Comparison of ENCODE assay signal across 28 cellular contexts in genomic region chr2:98717625-98718024, GRCh38. TPM values are rescaled to one million over a fixed set of nuclear protein-coding genes. Genes with fewer than 3 reads are reported as not detected.
A peak's percentile ranks its signal among the peaks of the same experiment; 100 is the strongest.
DNase-seq lines count a peak whose midpoint lies in the region; ATAC-seq and TF ChIP-seq lines count a peak whose summit lies in the region.
"Had no signal": no experiment of that assay in that cellular context is flagged by ENCODE, and none has a peak within 500 bp of the region (broad histone marks: within the 10 kb centered on the region; RNA-seq: fewer than 3 reads in every experiment).

No MANE protein-coding gene starts in this region.

- peaks cover 31% of the 10 kb centered on the region for H3K36me3 Mint-ChIP-seq in activated naive CD8-positive, alpha-beta T cell treated with anti-CD3 and anti-CD28 coated beads, Interleukin-2, amount 50 U/mL, for 24 hours (ENCODE audit: low read depth)

- peak overlapping the region; percentile 46 for H3K27ac Mint-ChIP-seq in activated naive CD8-positive, alpha-beta T cell treated with anti-CD3 and anti-CD28 coated beads, Interleukin-2, amount 50 U/mL, for 24 hours
- H3K27ac Mint-ChIP-seq: brain had no signal

- H3K4me1 ChIP-seq in SK-N-SH (ENCODE audit: control insufficient read depth in 1 of 2, insufficient read depth in 2 of 2, low read depth in 1 of 2, low read length in 1 of 2) (no peaks in the 10 kb centered on the region), stomach smooth muscle (ENCODE audit: control insufficient read depth, insufficient read depth, low read length) (peaks cover 7% of the 10 kb centered on the region)

- no peak for TF ChIP-seq CTCF in SK-N-SH (IDR thresholded peaks at IDR 0.05)

- H3K79me2 ChIP-seq in SK-N-SH (ENCODE audit: insufficient read depth): no peaks in the 10 kb centered on the region

- no peak overlapping the region for H3K9ac ChIP-seq in SK-N-SH
- peak overlapping the region in 1 of 2 donors; percentile 47 for H3K9ac ChIP-seq in stomach smooth muscle (ENCODE audit: low read length in 2 of 2)
- H3K9ac ChIP-seq: GM23248 had no signal

- intact Hi-C loops in left ventricle myocardium superior (cut with micrococcal nuclease): no loop called here
- intact Hi-C loops in cardiac septum (cut with DNase I): no loop called here

- no peak for TF ChIP-seq EP300 in SK-N-SH (IDR thresholded peaks at IDR 0.05; ENCODE audit: borderline replicate concordance in 1 of 2, low read depth in 1 of 2, low read length in 1 of 2)

- POLR2A ChIA-PET in SK-N-SH (lab: Yijun Ruan, JAX): no interaction called here

- no peaks in the 10 kb centered on the region for H3F3A ChIP-seq in SK-N-SH (replicated peaks; ENCODE audit: insufficient read depth)

- CTCF ChIA-PET in SK-N-SH (lab: Yijun Ruan, JAX): no interaction called here

- 43% methylated on average over 6 of the region's 6 CpGs for WGBS in SK-N-SH (ENCODE audit: low lambda C conversion rate)

- no peak for TF ChIP-seq RAD21 in SK-N-SH (IDR thresholded peaks at IDR 0.05; ENCODE audit: low read length)

- no peaks in the 10 kb centered on the region for H3K9me2 ChIP-seq in SK-N-SH

- DNase-seq in SK-N-SH (no peak), left ventricle myocardium superior (no peak), cardiac septum (ENCODE audit: low spot score) (no peak), DMS153 treated with DMSO at 0.1 percent for 48 hours (lab: John Stamatoyannopoulos, UW; ENCODE audit: unreplicated experiment) (no peak), HPDE6-E6E7 (ENCODE audit: extremely low spot score) (no peak)
- no peak for DNase-seq in activated naive CD8-positive, alpha-beta T cell treated with anti-CD3 and anti-CD28 coated beads, Interleukin-2, amount 50 U/mL, for 24 hours
- DNase-seq: activated B cell treated with CpG ODN at 0.5 μM for 24 hours; activated CD8-positive, alpha-beta memory T cell treated with anti-CD3 and anti-CD28 coated beads, Interleukin-2, amount 50 U/mL, for 4 hours; activated effector memory CD4-positive, alpha-beta T cell treated with Interleukin-2 at 50 U/mL for 16 hours; amniotic stem cell; dorsolateral prefrontal cortex; GM23248; kidney glomerular epithelial cell; mucosa of descending colon; NCI-H146; NCI-H446; NCI-H748 treated with DMSO at 0.1 percent for 48 hours; SHP77 treated with DMSO at 0.1 percent for 48 hours; stimulated activated CD4-positive, alpha-beta T cell treated with anti-CD3 and anti-CD28 coated beads, Interleukin-15, amount 100 ng/mL, for 24 hours; stimulated activated CD4-positive, alpha-beta T cell treated with anti-CD3 and anti-CD28 coated beads, Interleukin-4, amount 100 ng/mL, for 4 hours; upper lobe of left lung had no signal

- no peak for ATAC-seq in SK-N-SH treated with all-trans-retinoic acid at 6 μM for 48 hours
- ATAC-seq in left ventricle myocardium superior: peak; percentile 38
- ATAC-seq in activated naive CD8-positive, alpha-beta T cell treated with anti-CD3 and anti-CD28 coated beads, Interleukin-2, amount 50 U/mL, for 24 hours: no peak
- ATAC-seq: mucosa of descending colon, Panc1 had no signal

- H3K27me3 ChIP-seq in SK-N-SH (ENCODE audit: insufficient read depth): no peaks in the 10 kb centered on the region; the same call in 1 of the 2 replicates
- no peaks in the 10 kb centered on the region for H3K27me3 ChIP-seq in stomach smooth muscle (ENCODE audit: control insufficient read depth in 1 of 2, insufficient read depth in 2 of 2, low read length in 2 of 2)
- H3K27me3 ChIP-seq: dorsolateral prefrontal cortex, upper lobe of left lung had no signal

- H3K36me3 ChIP-seq in SK-N-SH (replicated peaks in 1 of 2; ENCODE audit: control insufficient read depth in 1 of 2, insufficient read depth in 2 of 2, low read length in 1 of 2): no peaks in the 10 kb centered on the region
- peaks cover 4 to 10% of the 10 kb centered on the region in 2 donors for H3K36me3 ChIP-seq in stomach smooth muscle (ENCODE audit: control insufficient read depth in 2 of 2, insufficient read depth in 2 of 2, low read length in 2 of 2)

- no peaks in the 10 kb centered on the region for H3K27me3 Mint-ChIP-seq in activated naive CD8-positive, alpha-beta T cell treated with anti-CD3 and anti-CD28 coated beads, Interleukin-2, amount 50 U/mL, for 24 hours
- H3K27me3 Mint-ChIP-seq: activated B cell treated with CpG ODN at 0.5 μM for 24 hours had no signal

- no peak overlapping the region for H3K4me2 ChIP-seq in SK-N-SH

- H3K4me3 ChIP-seq in SK-N-SH (ENCODE audit: low read depth in 2 of 2, low read length in 1 of 2) (no peak overlapping the region), stomach smooth muscle (ENCODE audit: low read length in 2 of 2) (peak overlapping the region; percentile 28 to 52)
- H3K4me3 ChIP-seq: dorsolateral prefrontal cortex, GM23248, lung, mucosa of descending colon, upper lobe of left lung had no signal

- H4K20me1 ChIP-seq in SK-N-SH (ENCODE audit: insufficient read depth): no peaks in the 10 kb centered on the region

- H3K4me3 Mint-ChIP-seq in activated naive CD8-positive, alpha-beta T cell treated with anti-CD3 and anti-CD28 coated beads, Interleukin-2, amount 50 U/mL, for 24 hours: no peak overlapping the region
- H3K4me3 Mint-ChIP-seq: activated B cell treated with CpG ODN at 0.5 μM for 24 hours, brain had no signal

- H3K9me3 Mint-ChIP-seq in activated naive CD8-positive, alpha-beta T cell treated with anti-CD3 and anti-CD28 coated beads, Interleukin-2, amount 50 U/mL, for 24 hours: peaks cover 7% of the 10 kb centered on the region

- H2AFZ ChIP-seq in SK-N-SH (ENCODE audit: low read depth): 0 out of 2 replicates have a peak overlapping the region, but pooled peaks have one; percentile 35
- H2AFZ ChIP-seq: GM23248 had no signal

- peaks cover 76% of the 10 kb centered on the region for H3K4me1 Mint-ChIP-seq in activated naive CD8-positive, alpha-beta T cell treated with anti-CD3 and anti-CD28 coated beads, Interleukin-2, amount 50 U/mL, for 24 hours
- H3K4me1 Mint-ChIP-seq: brain had no signal

- no peaks in the 10 kb centered on the region for H3K9me3 ChIP-seq in SK-N-SH
- peaks cover 4 to 6% of the 10 kb centered on the region in 2 donors for H3K9me3 ChIP-seq in stomach smooth muscle (ENCODE audit: control insufficient read depth in 2 of 2, low read length in 2 of 2)
- H3K9me3 ChIP-seq: mucosa of descending colon, upper lobe of left lung had no signal

- no peak overlapping the region for H3K27ac ChIP-seq in SK-N-SH (ENCODE audit: low read depth in 2 of 2, low read length in 1 of 2)
- no peak overlapping the region for H3K27ac ChIP-seq in stomach smooth muscle (ENCODE audit: low read length)
- H3K27ac ChIP-seq: 22Rv1, C4-2B, GM23248, upper lobe of left lung had no signal

TF ChIP-seq in SK-N-SH, 30 proteins besides CTCF, POLR2A, EP300 and RAD21 (continues in another document):
- no peak for TF ChIP-seq CHD2 (IDR thresholded peaks at IDR 0.05; ENCODE audit: low read length, partially characterized antibody)
- TF ChIP-seq FOSL2 (IDR thresholded peaks at IDR 0.05; ENCODE audit: borderline replicate concordance, low read depth): no peak
- no peak for TF ChIP-seq RXRA (IDR thresholded peaks at IDR 0.05; ENCODE audit: borderline replicate concordance, low read depth)
- no peak for TF ChIP-seq MXI1 (IDR thresholded peaks at IDR 0.05; ENCODE audit: low read depth, low read length)
- no peak for TF ChIP-seq TAF1 (IDR thresholded peaks at IDR 0.05; ENCODE audit: borderline replicate concordance, low read depth, low read length)
- TF ChIP-seq IRF3 (IDR thresholded peaks at IDR 0.05; ENCODE audit: low read depth, low read length): no peak
- no peak for TF ChIP-seq SIN3A (IDR thresholded peaks at IDR 0.05; ENCODE audit: borderline replicate concordance, low read depth, low read length)
- no peak for TF ChIP-seq NRF1 (IDR thresholded peaks at IDR 0.05; ENCODE audit: low read depth, low read length)
- no peak for TF ChIP-seq POLR2AphosphoS5 (IDR thresholded peaks at IDR 0.05; ENCODE audit: low read depth, low read length)

TF ChIP-seq in SK-N-SH treated with all-trans-retinoic acid at 6 μM for 48 hours, 23 proteins besides CTCF, POLR2A, EP300 and RAD21 (continues in another document):
- TF ChIP-seq GLIS3 (CRISPR knock-in tag; IDR thresholded peaks at IDR 0.05) (no peak), ISL1 (CRISPR knock-in tag; IDR thresholded peaks at IDR 0.05) (no peak), TCF4 (CRISPR knock-in tag; IDR thresholded peaks at IDR 0.05; ENCODE audit: borderline replicate concordance) (no peak), POU6F1 (CRISPR knock-in tag; IDR thresholded peaks at IDR 0.05; ENCODE audit: borderline replicate concordance, low read depth) (no peak), BACH2 (CRISPR knock-in tag; IDR thresholded peaks at IDR 0.05; ENCODE audit: borderline replicate concordance) (no peak), SNAI2 (CRISPR knock-in tag; IDR thresholded peaks at IDR 0.05) (no peak)

RNA-seq across cellular contexts. Expression of gene MGAT4A, which starts 13.3 kb away (rescaled TPM):
- 0.05 and 0.07 TPM in 2 replicates for polyA plus RNA-seq in SK-N-SH (2012; rRNA removed)
- polyA plus RNA-seq in SK-N-SH (2012; cell fraction: cytosol; rRNA removed): 0.09 and 0.33 TPM in 2 replicates
- polyA plus RNA-seq in SK-N-SH (2012; cell fraction: nucleus; rRNA removed): 0.13 and 0.37 TPM in 2 replicates
- total RNA-seq in left ventricle myocardium superior (18.8 TPM), cardiac septum (16.3 TPM)
- polyA plus RNA-seq: GM23248 had no signal

Comparison
In these comparisons a context has a peak if more than half of its experiments do, and no peak if none do; other contexts are left out.
1. H3K4me3 ChIP-seq: peak in stomach smooth muscle (2 of 2); none in SK-N-SH (0 of 2).